Comparison of ENCODE assay signal across 27 cellular contexts in the genomic region with DNA sequence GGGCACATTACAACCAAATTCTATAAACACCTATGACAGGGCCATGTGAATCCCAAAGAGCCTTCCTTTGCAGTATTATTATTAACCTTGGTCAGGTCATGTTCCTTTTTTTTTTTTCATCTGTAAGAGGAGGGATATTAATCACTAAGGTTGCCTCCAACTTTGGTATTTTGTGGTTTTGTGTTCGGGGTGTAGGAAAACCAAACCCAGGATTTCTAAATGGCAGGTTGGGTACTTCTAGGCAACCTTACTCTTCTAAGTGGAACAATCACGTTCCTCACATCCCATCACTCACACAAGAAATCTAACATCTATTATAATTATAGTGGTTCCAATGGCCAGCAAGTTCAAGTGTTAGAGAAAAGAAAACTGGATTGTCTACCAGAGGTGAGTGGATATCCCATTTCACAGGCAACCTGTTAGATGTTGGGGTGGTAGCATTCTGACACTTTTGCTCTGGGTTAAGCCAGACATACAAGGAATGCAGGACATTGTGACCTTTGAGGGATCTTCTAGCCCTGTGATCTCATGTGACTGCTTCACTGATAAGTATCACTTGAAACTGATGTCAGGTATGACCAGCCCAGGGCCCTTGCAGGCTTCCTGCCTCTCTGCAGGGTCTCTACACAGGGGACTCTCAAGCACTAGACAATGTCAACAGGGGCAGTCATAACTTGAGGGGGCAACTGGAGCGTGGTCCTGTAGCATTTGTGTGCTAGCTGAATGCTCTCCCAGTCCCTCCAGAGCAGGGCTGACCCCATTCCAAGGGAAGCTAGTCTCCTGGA.
A peak's percentile ranks its signal among the peaks of the same experiment; 100 is the strongest.
DNase-seq lines count a peak whose midpoint lies in the region; ATAC-seq and TF ChIP-seq lines count a peak whose summit lies in the region.
"Had no signal": no experiment of that assay in that cellular context is flagged by ENCODE, and none has a peak within 500 bp of the region (broad histone marks: within the 10 kb centered on the region; RNA-seq: fewer than 3 reads in every experiment).

No MANE protein-coding gene starts in this region.

- intact Hi-C loops in heart right ventricle (cut with DNase I), result loop anchor here in 7 of 10 donors (5.0 to 10.0 kb wide), 7 partner anchors 59 to 229 kb away; a partner anchor contains a TSS
- intact Hi-C loops in Right ventricle myocardium superior (cut with DNase I), result loop anchor here (5.0 to 10.0 kb wide), 2 partner anchors 69 to 253 kb away; no protein-coding TSS in a partner anchor
- intact Hi-C loops in uterus (cut with DNase I; ENCODE audit: low total_unique reads), result no loop called here
- intact Hi-C loops in prostate gland (cut with DNase I), result loop anchor here (10.0 kb wide), 2 partner anchors 129 to 231 kb away; a partner anchor contains a TSS

- H3K27ac ChIP-seq in heart right ventricle (peak overlapping the region in 8 of 10 donors; percentile 26 to 84 (median 62)), mesodermal cell (ENCODE audit: low read depth, low read length, severe bottlenecking) (peak overlapping the region; percentile 65), uterus (peak overlapping the region; percentile 28 to 31), prostate gland (no peak overlapping the region)
- H3K27ac ChIP-seq: right lobe of liver, upper lobe of right lung had no signal

- H3K36me3 ChIP-seq in heart right ventricle, result no peaks in the 10 kb centered on the region
- no peaks in the 10 kb centered on the region for H3K36me3 ChIP-seq in mesodermal cell (ENCODE audit: control insufficient read depth, insufficient read depth, low read length)
- H3K36me3 ChIP-seq in uterus, result no peaks in the 10 kb centered on the region
- no peaks in the 10 kb centered on the region for H3K36me3 ChIP-seq in prostate gland
- H3K36me3 ChIP-seq: right lobe of liver, upper lobe of right lung had no signal

- no peaks in the 10 kb centered on the region for H3K27me3 ChIP-seq in heart right ventricle
- no peaks in the 10 kb centered on the region for H3K27me3 ChIP-seq in uterus
- no peaks in the 10 kb centered on the region for H3K27me3 ChIP-seq in prostate gland (replicated peaks; ENCODE audit: insufficient read depth)
- H3K27me3 ChIP-seq: right lobe of liver, upper lobe of right lung had no signal

- no peak for TF ChIP-seq POLR2A in uterus (IDR thresholded peaks at IDR 0.05)
- no peak for TF ChIP-seq POLR2A in prostate gland (IDR thresholded peaks at IDR 0.05)

- H3K4me1 ChIP-seq in heart right ventricle, result peaks cover 0 to 57% (median 24%) of the 10 kb centered on the region in 9 donors
- H3K4me1 ChIP-seq in mesodermal cell (ENCODE audit: control insufficient read depth, insufficient read depth, low read length, poor library complexity, severe bottlenecking), result peaks cover 30% of the 10 kb centered on the region
- peaks cover 0 to 11% of the 10 kb centered on the region in 2 donors for H3K4me1 ChIP-seq in uterus
- no peaks in the 10 kb centered on the region for H3K4me1 ChIP-seq in prostate gland (replicated peaks)
- H3K4me1 ChIP-seq: right lobe of liver had no signal

- 94% methylated on average over 3 of the region's 3 CpGs for WGBS in heart right ventricle, 2 donors
- 100% methylated on average over 1 of the region's 3 CpGs for WGBS in mesodermal cell (ENCODE audit: insufficient coverage in 2 of 2), 2 experiments
- whole genome bisulfite sequencing in prostate gland, result 91% methylated on average over 3 of the region's 3 CpGs

- no peak for DNase-seq in heart right ventricle
- DNase-seq in Right ventricle myocardium superior, result no peak
- DNase-seq in NCI-H510A treated with DMSO at 0.1 percent for 48 hours (lab: John Stamatoyannopoulos, UW), result peak; percentile 45
- no peak for DNase-seq in uterus
- no peak for DNase-seq in prostate gland (ENCODE audit: low spot score)
- DNase-seq in NCI-H2107 treated with DMSO at 0.1 percent for 48 hours (lab: John Stamatoyannopoulos, UW; ENCODE audit: unreplicated experiment), result no peak
- DNase-seq in stimulated activated CD4-positive, alpha-beta T cell treated with anti-CD3 and anti-CD28 coated beads, Interleukin-1b, Interleukin-23, amount 100 ng/mL, for 48 hours, result no peak
- DNase-seq: activated CD4-positive, alpha-beta T cell treated with anti-CD3 and anti-CD28 coated beads, Interleukin-2, amount 50 U/mL, for 1 hour; activated CD4-positive, CD25-positive, alpha-beta regulatory T cell; activated CD8-positive, alpha-beta memory T cell treated with anti-CD3 and anti-CD28 coated beads, Interleukin-2, amount 10 ng/mL, durations not matched to agents 7 days and 5 days; activated naive CD4-positive, alpha-beta T cell treated with Interleukin-2 at 50 U/mL for 16 hours; activated T-cell treated with anti-CD3 and anti-CD28 coated beads, Interleukin-2, amount 50 U/mL, for 72 hours; CD4-positive, alpha-beta T cell; foreskin melanocyte; hippocampal formation; left colon; NCI-H1092 treated with DMSO at 0.1 percent for 48 hours; NCI-H1694 treated with DMSO at 0.1 percent for 48 hours; NCI-H2171 treated with DMSO at 0.1 percent for 48 hours; NCI-H524 treated with DMSO at 0.1 percent for 48 hours; NK-92 treated with Interleukin-12 subunit alpha and Interleukin-12 subunit beta, amount 100 ng/mL, for 24 hours; right lobe of liver; SK-N-SH; stimulated activated CD4-positive, alpha-beta T cell treated with anti-CD3 and anti-CD28 coated beads, Interleukin-4, amount 100 ng/mL, for 24 hours; upper lobe of right lung had no signal

- ATAC-seq in heart right ventricle (peak in 1 of 8 donors; percentile 12), Right ventricle myocardium superior (ENCODE audit: poor library complexity) (no peak)
- ATAC-seq: activated CD8-positive, alpha-beta memory T cell treated with anti-CD3 and anti-CD28 coated beads, Interleukin-2, amount 10 ng/mL, durations not matched to agents 7 days and 5 days; activated T-cell treated with anti-CD3 and anti-CD28 coated beads, Interleukin-2, amount 50 U/mL, for 72 hours; GM12878; left colon; right lobe of liver had no signal

- H3K4me3 ChIP-seq in heart right ventricle (no peak overlapping the region), mesodermal cell (ENCODE audit: extremely low read depth, insufficient read depth, low read length, poor library complexity, severe bottlenecking) (no peak overlapping the region), uterus (no peak overlapping the region), prostate gland (no peak overlapping the region)
- H3K4me3 ChIP-seq: GM12878, right lobe of liver, upper lobe of right lung had no signal

- TF ChIP-seq CTCF in heart right ventricle (IDR thresholded peaks at IDR 0.05) (no peak), uterus (IDR thresholded peaks at IDR 0.05) (no peak), prostate gland (IDR thresholded peaks at IDR 0.05) (no peak)

- H3K9me3 ChIP-seq in heart right ventricle (no peaks in the 10 kb centered on the region), mesodermal cell (ENCODE audit: control insufficient read depth, low read length) (no peaks in the 10 kb centered on the region), uterus (no peaks in the 10 kb centered on the region), prostate gland (no peaks in the 10 kb centered on the region)
- H3K9me3 ChIP-seq: right lobe of liver, SK-N-SH, upper lobe of right lung had no signal

Comparison
In these comparisons a context has a peak if more than half of its experiments do, and no peak if none do; other contexts are left out.
1. H3K27ac ChIP-seq: peak in heart right ventricle (8 of 10), mesodermal cell (single experiment) and uterus (2 of 2); none in prostate gland (0 of 2).